Comparison of ENCODE assay signal across 8 cellular contexts in the genomic region with DNA sequence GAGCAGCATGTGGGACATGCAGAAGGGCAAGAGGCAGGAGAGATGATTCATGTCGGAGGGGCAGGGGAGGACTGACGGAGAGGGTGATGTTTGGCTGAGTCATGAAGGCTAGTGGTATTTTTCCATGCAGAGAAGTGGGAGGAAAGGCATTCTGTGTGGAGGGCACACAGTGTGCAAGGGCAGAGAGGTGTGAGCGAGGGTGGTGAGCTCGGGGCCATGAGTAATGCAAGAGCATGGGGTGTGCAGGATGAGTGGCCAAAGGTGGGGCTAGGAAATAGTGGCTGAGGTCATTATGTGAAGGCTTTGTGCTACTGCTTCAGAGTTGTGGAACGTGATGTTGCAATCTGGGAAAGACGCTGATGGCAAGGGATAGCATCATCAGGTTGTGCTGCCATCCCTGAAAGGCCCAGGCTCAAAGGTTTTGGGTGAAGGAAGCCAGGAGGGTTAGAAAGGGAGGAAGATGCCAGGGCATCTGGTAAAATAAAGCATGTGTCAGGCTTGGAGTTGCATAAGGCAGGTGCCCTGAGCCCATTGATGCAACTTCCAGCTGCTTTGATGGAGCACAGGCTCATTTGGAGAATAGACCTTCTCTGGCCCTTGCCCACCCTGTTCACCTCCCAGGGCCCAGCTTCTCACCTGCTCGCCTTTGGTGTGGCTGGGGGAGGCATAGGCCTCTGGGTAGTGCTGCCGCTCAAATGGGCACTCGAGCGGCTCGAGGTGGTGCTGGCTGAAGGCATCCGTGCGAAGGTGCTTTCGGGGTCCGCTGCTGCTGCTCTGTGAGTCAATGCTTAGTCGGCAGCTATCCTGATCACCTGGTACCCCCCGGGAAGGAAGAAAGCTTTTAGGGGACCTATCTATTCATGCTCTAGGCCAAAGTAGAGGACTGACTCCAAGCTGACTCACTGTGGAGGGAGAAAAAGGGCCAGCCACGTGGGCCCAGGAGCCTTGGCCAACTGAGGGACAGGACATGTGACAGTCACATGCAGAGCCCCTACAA. TPM values are rescaled to one million over a fixed set of nuclear protein-coding genes. Genes with fewer than 3 reads are reported as not detected.
DNase-seq lines count a peak whose midpoint lies in the region; ATAC-seq and TF ChIP-seq lines count a peak whose summit lies in the region.

No MANE protein-coding gene starts in this region.

- peaks cover 6% of the 10 kb centered on the region for H3K36me3 Mint-ChIP-seq in CD8-positive, alpha-beta T cell

- in situ Hi-C loops in Panc1 (cut with HindIII; ENCODE audit: low pct_unique_long_range_greater_than_20kb, low sequenced_read_pairs), result no loop called here
- in situ Hi-C loops in astrocyte of the spinal cord (cut with HindIII; ENCODE audit: low sequenced_read_pairs), result no loop called here

- peaks cover 23% of the 10 kb centered on the region for H4K20me1 ChIP-seq in DND-41 (ENCODE audit: insufficient read depth, low read length)

- H3K4me3 Mint-ChIP-seq in CD8-positive, alpha-beta T cell, result no peak overlapping the region

- H3K79me2 ChIP-seq in DND-41 (ENCODE audit: insufficient read depth, low read length), result peaks cover 15% of the 10 kb centered on the region

- DNase-seq in DND-41 (no peak), Panc1 (ENCODE audit: low read depth, low spot score) (peak; percentile 100), astrocyte of the spinal cord (ENCODE audit: low read depth, low spot score) (peak; percentile 98), left colon (peak in 1 of 2 donors; percentile 56), COLO668 (lab: John Stamatoyannopoulos, UW; ENCODE audit: unreplicated experiment) (no peak)
- DNase-seq in stimulated activated CD8-positive, alpha-beta memory T cell treated with anti-CD3 and anti-CD28 coated beads, Interleukin-12 subunit alpha, Interleukin-12 subunit beta, amount 100 ng/mL, for 4 hours (ENCODE audit: low read depth), result peak; percentile 21
- DNase-seq in CD8-positive, alpha-beta T cell, result no peak

- H3K27me3 ChIP-seq in DND-41 (ENCODE audit: insufficient read depth, low read length, poor library complexity) (no peaks in the 10 kb centered on the region), Panc1 (ENCODE audit: control insufficient read depth, insufficient read depth, low read length) (no peaks in the 10 kb centered on the region)
- no peaks in the 10 kb centered on the region for H3K27me3 ChIP-seq in CD8-positive, alpha-beta T cell (ENCODE audit: insufficient read depth, low read length)

- H3K4me3 ChIP-seq in DND-41 (ENCODE audit: low read depth in 1 of 2, low read length in 2 of 2) (no peak overlapping the region), Panc1 (ENCODE audit: low read depth in 2 of 2, low read length in 2 of 2) (no peak overlapping the region), astrocyte of the spinal cord (ENCODE audit: low read depth, low read length) (no peak overlapping the region)
- H3K4me3 ChIP-seq in CD8-positive, alpha-beta T cell (ENCODE audit: low read depth, low read length), result no peak overlapping the region

- H3K9me3 ChIP-seq in DND-41 (ENCODE audit: insufficient read depth, low read length, severe bottlenecking), result no peaks in the 10 kb centered on the region
- H3K9me3 ChIP-seq in Panc1 (ENCODE audit: control insufficient read depth, insufficient read depth, low read depth, low read length), result no peaks in the 10 kb centered on the region
- H3K9me3 ChIP-seq in CD8-positive, alpha-beta T cell (ENCODE audit: low read length), result no peaks in the 10 kb centered on the region

- no peak overlapping the region for H3K9ac ChIP-seq in DND-41 (ENCODE audit: low read depth, low read length)

- CTCF ChIA-PET in Panc1 (lab: Charles Lee), result interaction anchor here (1.0 to 1.7 kb wide), 3 partner anchors 10 to 103 kb away, joined by 5 to 7 read pairs (median 6); no protein-coding TSS in a partner anchor
- CTCF ChIA-PET in CD8-positive, alpha-beta T cell (lab: Charles Lee), result interaction anchor here (1.3 to 4.3 kb wide), 4 partner anchors 8 to 149 kb away, joined by 3 to 18 read pairs (median 10); no protein-coding TSS in a partner anchor

- POLR2A ChIA-PET in Panc1 (lab: Charles Lee), result interaction anchor here (0.6 kb wide), 1 partner anchor 42 kb away, joined by 6 read pairs; no protein-coding TSS in a partner anchor
- POLR2A ChIA-PET in CD8-positive, alpha-beta T cell (lab: Charles Lee), result interaction anchor here (1.4 kb wide), 1 partner anchor 10 kb away, joined by 4 read pairs; no protein-coding TSS in a partner anchor

- H2AFZ ChIP-seq in DND-41 (ENCODE audit: low read depth, low read length), result no peak overlapping the region

- no peaks in the 10 kb centered on the region for H3K9me3 Mint-ChIP-seq in CD8-positive, alpha-beta T cell

- H3K4me1 ChIP-seq in DND-41 (ENCODE audit: insufficient read depth, low read length) (peaks cover 14% of the 10 kb centered on the region), Panc1 (ENCODE audit: control insufficient read depth, insufficient read depth, low read length) (peaks cover 21% of the 10 kb centered on the region)
- H3K4me1 ChIP-seq in CD8-positive, alpha-beta T cell (ENCODE audit: insufficient read depth, low read length), result no peaks in the 10 kb centered on the region

- no TSS peak for BruUV-seq in Panc1 (replicated peaks; lab: Mats Ljungman, UMichigan)

- no peak for TF ChIP-seq CTCF in DND-41 (IDR thresholded peaks at IDR 0.05; ENCODE audit: borderline replicate concordance, extremely low read depth, low read length, poor library complexity, severe bottlenecking)
- no peak for TF ChIP-seq CTCF in Panc1 (IDR thresholded peaks at IDR 0.05)
- no peak for TF ChIP-seq CTCF in astrocyte of the spinal cord (IDR thresholded peaks at IDR 0.05; ENCODE audit: low read depth, low read length)
- no peak for TF ChIP-seq CTCF in CD8-positive, alpha-beta T cell (IDR thresholded peaks at IDR 0.05)

- no peak overlapping the region for H3K27ac Mint-ChIP-seq in CD8-positive, alpha-beta T cell

- H3K27me3 Mint-ChIP-seq in CD8-positive, alpha-beta T cell (ENCODE audit: low read depth), result no peaks in the 10 kb centered on the region

- ATAC-seq in DND-41 (ENCODE audit: insufficient read depth, low read depth), result peak; percentile 35; the same call in 2 of the 3 replicates
- ATAC-seq in Panc1, result peak; percentile 95
- peak; percentile 50 for ATAC-seq in left colon
- no peak for ATAC-seq in GM18498 (IDR thresholded peaks at IDR 0.05; ENCODE audit: unreplicated experiment)
- no peak for ATAC-seq in CD8-positive, alpha-beta T cell

- intact Hi-C loops in Panc1 (cut with micrococcal nuclease; ENCODE audit: unreplicated experiment), result no loop called here
- intact Hi-C loops in left colon (cut with DNase I, micrococcal nuclease), result no loop called here
- intact Hi-C loops in CD8-positive, alpha-beta T cell (cut with DNase I, micrococcal nuclease), result no loop called here

- no peak overlapping the region for H3K4me2 ChIP-seq in DND-41 (ENCODE audit: insufficient read depth, low read length)

- no peak overlapping the region for H3K27ac ChIP-seq in DND-41 (ENCODE audit: low read length)
- H3K27ac ChIP-seq in Panc1 (ENCODE audit: low read length), result peak overlapping the region; percentile 87
- H3K27ac ChIP-seq in CD8-positive, alpha-beta T cell (ENCODE audit: low read depth, low read length), result no peak overlapping the region

- peaks cover 12% of the 10 kb centered on the region for H3K4me1 Mint-ChIP-seq in CD8-positive, alpha-beta T cell (ENCODE audit: low read depth)

- peaks cover 23% of the 10 kb centered on the region for H3K36me3 ChIP-seq in DND-41 (ENCODE audit: insufficient read depth, low read length)
- no peaks in the 10 kb centered on the region for H3K36me3 ChIP-seq in Panc1 (ENCODE audit: control insufficient read depth, insufficient read depth, low read length)
- no peaks in the 10 kb centered on the region for H3K36me3 ChIP-seq in CD8-positive, alpha-beta T cell (ENCODE audit: insufficient read depth, low read length)

RNA-seq across cellular contexts. Expression of gene PAX8, which starts 37.5 kb away (rescaled TPM):
- total RNA-seq in Panc1 (2021; ENCODE audit: unreplicated experiment), result 0.15 TPM
- polyA plus RNA-seq in Panc1 (2012; ENCODE audit: insufficient read length), result not detected
- 10 to 100 TPM in 1 of 2 donors, 1 to 10 TPM in 1; 1.3 to 13.2 TPM for total RNA-seq in left colon
- total RNA-seq in CD8-positive, alpha-beta T cell, result under 1 TPM; 0.08 to 0.35 TPM

Comparison
In these comparisons a context has a peak if more than half of its experiments do, and no peak if none do; other contexts are left out.
1. ATAC-seq: peak in DND-41 (single experiment), Panc1 (single experiment) and left colon (single experiment); none in GM18498 (single experiment) and CD8-positive, alpha-beta T cell (single experiment).
2. DNase-seq: peak in Panc1 (single experiment), astrocyte of the spinal cord (single experiment) and stimulated activated CD8-positive, alpha-beta memory T cell treated with anti-CD3 and anti-CD28 coated beads, Interleukin-12 subunit alpha, Interleukin-12 subunit beta, amount 100 ng/mL, for 4 hours (single experiment); none in DND-41 (single experiment), CD8-positive, alpha-beta T cell (0 of 7) and COLO668 (single experiment).